Comparison of ENCODE assay signal across 7 cellular contexts in genomic region chr19:49150944-49151243, GRCh38. TPM values are rescaled to one million over a fixed set of nuclear protein-coding genes. Genes with fewer than 3 reads are reported as not detected.
A peak's percentile ranks its signal among the peaks of the same experiment; 100 is the strongest.
DNase-seq lines count a peak whose midpoint lies in the region; ATAC-seq, FAIRE-seq and TF ChIP-seq lines count a peak whose summit lies in the region.
"Had no signal": no experiment of that assay in that cellular context is flagged by ENCODE, and none has a peak within 500 bp of the region (broad histone marks: within the 10 kb centered on the region; RNA-seq: fewer than 3 reads in every experiment).

No MANE protein-coding gene starts in this region.

- no peak for TF ChIP-seq CTCF in keratinocyte (optimal IDR thresholded peaks at IDR 0.05 in 1 of 3, IDR thresholded peaks at IDR 0.05 in 1 of 3, conservative IDR thresholded peaks at IDR 0.05 in 1 of 3; ENCODE audit: extremely low read depth in 1 of 3, insufficient read depth in 2 of 3, low read length in 3 of 3)

- H3K79me2 ChIP-seq in keratinocyte (ENCODE audit: control insufficient read depth, insufficient read depth, low read length), result no peaks in the 10 kb centered on the region

- ATAC-seq in stimulated activated naive CD8-positive, alpha-beta T cell treated with anti-CD3 and anti-CD28 coated beads, Interleukin-15, amount 100 ng/mL, for 72 hours, result no peak
- no peak for ATAC-seq in stimulated activated naive CD8-positive, alpha-beta T cell treated with anti-CD3 and anti-CD28 coated beads, Interleukin-15, Interleukin-2, amounts not matched to agents 100 U/mL and 50 U/mL, for 24 hours
- no peak for ATAC-seq in HG03378 (IDR thresholded peaks at IDR 0.05; ENCODE audit: unreplicated experiment)

- H3K27me3 Mint-ChIP-seq in stimulated activated naive CD8-positive, alpha-beta T cell treated with anti-CD3 and anti-CD28 coated beads, Interleukin-15, amount 100 ng/mL, for 72 hours, result peaks cover 100% of the 10 kb centered on the region

- peak overlapping the region; percentile 13 for H3K27ac ChIP-seq in keratinocyte (ENCODE audit: control insufficient read depth, insufficient read depth, low read length)

- H3K27me3 ChIP-seq in keratinocyte (ENCODE audit: control insufficient read depth, extremely low read depth, insufficient read depth, low read length), result no peaks in the 10 kb centered on the region

- H3K9me1 ChIP-seq in keratinocyte (ENCODE audit: control insufficient read depth, extremely low read depth, insufficient read depth, low read length), result no peaks in the 10 kb centered on the region

- H3K36me3 ChIP-seq in keratinocyte (ENCODE audit: control insufficient read depth in 2 of 2, extremely low read depth in 1 of 2, insufficient read depth in 2 of 2, low read length in 2 of 2), result no peaks in the 10 kb centered on the region

- H3K9me3 Mint-ChIP-seq in stimulated activated naive CD8-positive, alpha-beta T cell treated with anti-CD3 and anti-CD28 coated beads, Interleukin-15, amount 100 ng/mL, for 72 hours, result peaks cover 0 to 13% of the 10 kb centered on the region in 2 donors

- no peaks in the 10 kb centered on the region for H3K9me3 ChIP-seq in keratinocyte (ENCODE audit: control insufficient read depth, low read depth, low read length)

- peak overlapping the region; percentile 47 to 94 (median 84) for H3K4me3 ChIP-seq in keratinocyte (ENCODE audit: control insufficient read depth in 2 of 3, extremely low read depth in 1 of 3, insufficient read depth in 2 of 3, low read depth in 1 of 3, low read length in 3 of 3)

- peak overlapping the region; percentile 85 for H3K9ac ChIP-seq in keratinocyte (ENCODE audit: control insufficient read depth, extremely low read depth, insufficient read depth, low read length)

- peaks cover 22% of the 10 kb centered on the region for H3K4me1 ChIP-seq in keratinocyte (ENCODE audit: control insufficient read depth, extremely low read depth, insufficient read depth, low read length)

- dilution Hi-C loops in keratinocyte (cut with MboI; ENCODE audit: extremely low pct_ligation_motif_present, low sequenced_read_pairs), result no loop called here

- no peak overlapping the region for H3K27ac Mint-ChIP-seq in stimulated activated naive CD8-positive, alpha-beta T cell treated with anti-CD3 and anti-CD28 coated beads, Interleukin-15, amount 100 ng/mL, for 72 hours

- no peak for TF ChIP-seq POLR2A in GM12891 (IDR thresholded peaks at IDR 0.05; ENCODE audit: low read depth, low read length)

- peak overlapping the region; percentile 84 to 92 for H3K4me3 Mint-ChIP-seq in stimulated activated naive CD8-positive, alpha-beta T cell treated with anti-CD3 and anti-CD28 coated beads, Interleukin-15, amount 100 ng/mL, for 72 hours

- H3K4me2 ChIP-seq in keratinocyte (ENCODE audit: control insufficient read depth, extremely low read depth, insufficient read depth, low read depth, low read length), result peak overlapping the region; percentile 99

- H2AFZ ChIP-seq in keratinocyte (ENCODE audit: control insufficient read depth, low read length), result no peak overlapping the region

- H4K20me1 ChIP-seq in keratinocyte (ENCODE audit: control insufficient read depth, extremely low read depth, insufficient read depth, low read length), result no peaks in the 10 kb centered on the region

- FAIRE-seq in keratinocyte (lab: Jason Lieb, UNC) (no peak), GM12891 (lab: Jason Lieb, UNC) (no peak)
- FAIRE-seq: endometrium had no signal

- peaks cover 43% of the 10 kb centered on the region for H3K4me1 Mint-ChIP-seq in stimulated activated naive CD8-positive, alpha-beta T cell treated with anti-CD3 and anti-CD28 coated beads, Interleukin-15, amount 100 ng/mL, for 72 hours

- no peak for DNase-seq in stimulated activated naive CD8-positive, alpha-beta T cell treated with anti-CD3 and anti-CD28 coated beads, Interleukin-15, amount 100 ng/mL, for 72 hours
- no peak for DNase-seq in stimulated activated naive CD8-positive, alpha-beta T cell treated with anti-CD3 and anti-CD28 coated beads, Interleukin-15, Interleukin-2, amounts not matched to agents 100 U/mL and 50 U/mL, for 24 hours
- DNase-seq in keratinocyte (ENCODE audit: low read depth, low spot score) (no peak), GM12891 (ENCODE audit: insufficient read length, low spot score) (no peak)
- DNase-seq in stimulated activated CD4-positive, alpha-beta T cell treated with anti-CD3 and anti-CD28 coated beads, Interleukin-4, amount 100 ng/mL, for 24 hours, result no peak

TF ChIP-seq in GM12891, 5 proteins besides CTCF, POLR2A, EP300 and RAD21:
- no peak for TF ChIP-seq PAX5 (IDR thresholded peaks at IDR 0.05; ENCODE audit: insufficient read depth, low read length, severe bottlenecking)
- no peak for TF ChIP-seq POLR2AphosphoS5 (IDR thresholded peaks at IDR 0.05; ENCODE audit: low read depth, low read length)
- TF ChIP-seq SPI1 (IDR thresholded peaks at IDR 0.05; ENCODE audit: low read depth, low read length), result no peak
- TF ChIP-seq POU2F2 (IDR thresholded peaks at IDR 0.05; ENCODE audit: low read depth, low read length), result no peak
- TF ChIP-seq TAF1 (IDR thresholded peaks at IDR 0.05; ENCODE audit: low read depth, low read length), result no peak

RNA-seq across cellular contexts. Expression of gene HRC, which starts 4.3 kb away (rescaled TPM):
- polyA plus RNA-seq in keratinocyte, result 0.03 to 0.08 TPM in 2 of 3 replicates, not detected in the other
- polyA plus RNA-seq in keratinocyte (2011; ENCODE audit: low read depth), result not detected
- not detected in 2 replicates for polyA plus RNA-seq in keratinocyte (2011; cell fraction: cytosol; rRNA removed)
- 0.05 TPM in 2 replicates for polyA plus RNA-seq in keratinocyte (2011; cell fraction: nucleus; rRNA removed)
- not detected in 2 replicates for polyA plus RNA-seq in keratinocyte (2012; ENCODE audit: low replicate concordance)
- polyA minus RNA-seq in keratinocyte, result not detected in 3 replicates
- polyA minus RNA-seq in keratinocyte (2011; cell fraction: cytosol; rRNA and poly(A)+ RNA removed), result not detected
- polyA minus RNA-seq in keratinocyte (2011; cell fraction: nucleus; rRNA and poly(A)+ RNA removed), result not detected in 2 replicates
- not detected for polyA plus RNA-seq in GM12891 (2012; ENCODE audit: low read depth, missing spikeins)

RNA-seq across cellular contexts. Expression of gene TRPM4, which starts 6.7 kb away (rescaled TPM):
- polyA plus RNA-seq in keratinocyte, result 16.1 to 23.3 TPM (median 16.1 TPM) in 3 replicates
- 11.6 TPM for polyA plus RNA-seq in keratinocyte (2011; ENCODE audit: low read depth)
- 6.4 and 10.4 TPM in 2 replicates for polyA plus RNA-seq in keratinocyte (2011; cell fraction: cytosol; rRNA removed)
- 82.9 and 106 TPM in 2 replicates for polyA plus RNA-seq in keratinocyte (2011; cell fraction: nucleus; rRNA removed)
- 26.1 and 28.3 TPM in 2 replicates for polyA plus RNA-seq in keratinocyte (2012; ENCODE audit: low replicate concordance)
- polyA minus RNA-seq in keratinocyte, result 22.8 to 48.8 TPM (median 33.7 TPM) in 3 replicates
- 36.6 TPM for polyA minus RNA-seq in keratinocyte (2011; cell fraction: cytosol; rRNA and poly(A)+ RNA removed)
- 74.5 and 74.8 TPM in 2 replicates for polyA minus RNA-seq in keratinocyte (2011; cell fraction: nucleus; rRNA and poly(A)+ RNA removed)
- not detected for polyA plus RNA-seq in GM12891 (2012; ENCODE audit: low read depth, missing spikeins)

RNA-seq across cellular contexts. Expression of gene PPFIA3, which starts 31.6 kb away (rescaled TPM):
- polyA plus RNA-seq in keratinocyte, result 3.0 to 3.4 TPM (median 3.1 TPM) in 3 replicates
- 5.1 TPM for polyA plus RNA-seq in keratinocyte (2011; ENCODE audit: low read depth)
- polyA plus RNA-seq in keratinocyte (2011; cell fraction: cytosol; rRNA removed), result 1.5 and 3.2 TPM in 2 replicates
- 5.8 and 7.9 TPM in 2 replicates for polyA plus RNA-seq in keratinocyte (2011; cell fraction: nucleus; rRNA removed)
- 4.5 and 7.7 TPM in 2 replicates for polyA plus RNA-seq in keratinocyte (2012; ENCODE audit: low replicate concordance)
- 2.6 to 4.5 TPM (median 3.4 TPM) in 3 replicates for polyA minus RNA-seq in keratinocyte
- polyA minus RNA-seq in keratinocyte (2011; cell fraction: cytosol; rRNA and poly(A)+ RNA removed), result 6.5 TPM
- 2.0 and 3.4 TPM in 2 replicates for polyA minus RNA-seq in keratinocyte (2011; cell fraction: nucleus; rRNA and poly(A)+ RNA removed)
- polyA plus RNA-seq in GM12891 (2012; ENCODE audit: low read depth, missing spikeins), result 0.27 TPM

RNA-seq across cellular contexts. Expression of gene C19orf73, which starts 32.0 kb away (rescaled TPM):
- 0.54 to 0.98 TPM (median 0.71 TPM) in 3 replicates for polyA plus RNA-seq in keratinocyte
- not detected for polyA plus RNA-seq in keratinocyte (2011; ENCODE audit: low read depth)
- polyA plus RNA-seq in keratinocyte (2011; cell fraction: cytosol; rRNA removed), result 0.49 and 0.77 TPM in 2 replicates
- 0.92 and 0.99 TPM in 2 replicates for polyA plus RNA-seq in keratinocyte (2011; cell fraction: nucleus; rRNA removed)
- 0.83 and 1.6 TPM in 2 replicates for polyA plus RNA-seq in keratinocyte (2012; ENCODE audit: low replicate concordance)
- polyA minus RNA-seq in keratinocyte, result not detected in 3 replicates
- not detected for polyA minus RNA-seq in keratinocyte (2011; cell fraction: cytosol; rRNA and poly(A)+ RNA removed)
- 0.93 TPM in 1 of 2 replicates, not detected in the other for polyA minus RNA-seq in keratinocyte (2011; cell fraction: nucleus; rRNA and poly(A)+ RNA removed)
- polyA plus RNA-seq in GM12891 (2012; ENCODE audit: low read depth, missing spikeins), result 0.67 TPM

RNA-seq across cellular contexts. Expression of gene LIN7B, which starts 36.7 kb away (rescaled TPM):
- 1.6 to 2.8 TPM (median 1.7 TPM) in 3 replicates for polyA plus RNA-seq in keratinocyte
- polyA plus RNA-seq in keratinocyte (2011; ENCODE audit: low read depth), result 6.4 TPM
- polyA plus RNA-seq in keratinocyte (2011; cell fraction: cytosol; rRNA removed), result 0.58 and 0.84 TPM in 2 replicates
- polyA plus RNA-seq in keratinocyte (2011; cell fraction: nucleus; rRNA removed), result 1.9 and 4.4 TPM in 2 replicates
- polyA plus RNA-seq in keratinocyte (2012; ENCODE audit: low replicate concordance), result 2.6 and 5.2 TPM in 2 replicates
- 1.1 TPM in 1 of 3 replicates, not detected in the others for polyA minus RNA-seq in keratinocyte
- not detected for polyA minus RNA-seq in keratinocyte (2011; cell fraction: cytosol; rRNA and poly(A)+ RNA removed)
- polyA minus RNA-seq in keratinocyte (2011; cell fraction: nucleus; rRNA and poly(A)+ RNA removed), result not detected in 2 replicates
- 0.73 TPM for polyA plus RNA-seq in GM12891 (2012; ENCODE audit: low read depth, missing spikeins)
